In the genomic region with DNA sequence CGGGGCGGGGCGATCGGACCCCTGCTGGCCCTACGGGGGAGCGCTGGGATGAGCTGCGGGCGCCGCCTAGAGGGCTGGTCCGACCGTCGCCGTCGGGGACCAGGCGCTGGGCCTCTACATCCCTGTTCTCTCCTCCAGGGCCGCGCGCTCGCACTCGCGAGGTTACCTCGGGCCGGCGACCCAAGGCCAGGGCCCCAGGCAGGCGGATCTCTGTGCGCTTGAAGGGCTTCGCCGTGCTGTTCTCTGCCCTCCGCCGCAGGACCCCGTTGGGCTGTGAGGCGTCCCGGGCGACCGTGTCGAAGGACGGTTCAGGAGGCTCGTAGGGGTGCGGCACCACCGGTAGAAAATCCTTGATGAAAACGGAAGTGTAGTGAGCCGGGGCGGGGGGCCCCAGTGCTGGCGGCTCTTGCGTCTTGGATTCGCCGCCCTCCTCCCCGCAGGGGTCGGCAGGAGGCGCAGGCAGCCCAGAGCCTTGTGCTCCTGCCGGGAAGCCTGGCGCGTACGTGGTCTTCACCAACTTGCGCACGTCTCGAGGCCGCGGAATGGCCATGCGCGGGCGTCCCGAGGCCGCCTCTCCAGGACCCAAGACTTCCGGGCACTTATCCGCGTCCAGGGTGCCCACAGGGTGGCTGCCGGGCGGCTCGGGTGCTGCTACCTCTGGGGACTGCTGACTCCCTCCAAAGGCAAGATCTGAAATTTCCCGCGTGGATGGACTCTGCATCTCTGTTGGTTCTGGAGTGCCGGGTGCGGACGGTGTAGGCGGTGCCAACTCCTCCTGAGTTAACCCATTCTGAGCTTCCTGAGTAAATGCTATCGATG, we compare ENCODE assay signal across 9 cellular contexts. TPM values are rescaled to one million over a fixed set of nuclear protein-coding genes. Genes with fewer than 3 reads are reported as not detected.
DNase-seq lines count a peak whose midpoint lies in the region; ATAC-seq and TF ChIP-seq lines count a peak whose summit lies in the region.
"Had no signal": no experiment of that assay in that cellular context is flagged by ENCODE, and none has a peak within 500 bp of the region (broad histone marks: within the 10 kb centered on the region; RNA-seq: fewer than 3 reads in every experiment).

No MANE protein-coding gene starts in this region.

- H3K27me3 ChIP-seq in testis = no peaks in the 10 kb centered on the region

- DNase-seq in NCI-H1417 (lab: John Stamatoyannopoulos, UW) (peak; percentile 49 to 69 (median 65)), NCI-H1417 treated with DMSO at 0.1 percent for 48 hours (lab: John Stamatoyannopoulos, UW) (no peak), NCI-H510A (lab: John Stamatoyannopoulos, UW) (peak; percentile 52), epithelial cell of esophagus (ENCODE audit: low read depth) (peak; percentile 80), nephron progenitor cell (peak; percentile 87), testis (peak; percentile 41)
- DNase-seq in activated CD8-positive, alpha-beta memory T cell treated with anti-CD3 and anti-CD28 coated beads for 4 hours (ENCODE audit: low read depth in 2 of 2) = peak; percentile 55 to 56

- H3K4me1 Mint-ChIP-seq in nephron progenitor cell = peaks cover 19% of the 10 kb centered on the region

- peaks cover 8% of the 10 kb centered on the region for H3K4me1 ChIP-seq in testis

- 29 to 36% methylated on average over 39 to 57 of the region's 77 CpGs for WGBS in testis, 2 donors

- ATAC-seq in HG02678 (IDR thresholded peaks at IDR 0.05; ENCODE audit: unreplicated experiment) = peak; percentile 48

- TF ChIP-seq CTCF in epithelial cell of esophagus (IDR thresholded peaks at IDR 0.05; ENCODE audit: insufficient read depth, low read depth, low read length, missing control alignments) = peak; percentile 40
- peak; percentile 64 for TF ChIP-seq CTCF in nephron progenitor cell (IDR thresholded peaks at IDR 0.05)
- TF ChIP-seq CTCF in testis (IDR thresholded peaks at IDR 0.05) = peak; percentile 21 to 24 (median 22)

- intact Hi-C loops in testis (cut with DNase I; ENCODE audit: low total_unique reads) = no loop called here

- H3K36me3 Mint-ChIP-seq in nephron progenitor cell (ENCODE audit: low read depth) = peaks cover 16% of the 10 kb centered on the region

- no peaks in the 10 kb centered on the region for H3K9me3 ChIP-seq in testis

- no peaks in the 10 kb centered on the region for H3K9me3 Mint-ChIP-seq in nephron progenitor cell

- H3K27me3 Mint-ChIP-seq in nephron progenitor cell (ENCODE audit: low read depth, poor library complexity) = peaks cover 66% of the 10 kb centered on the region

- TF ChIP-seq POLR2A in testis (IDR thresholded peaks at IDR 0.05) = no peak

- no peak overlapping the region for H3K27ac Mint-ChIP-seq in nephron progenitor cell

- H3K4me3 ChIP-seq in epithelial cell of esophagus (ENCODE audit: low read length) = peak overlapping the region; percentile 42
- H3K4me3 ChIP-seq in testis = peak overlapping the region; percentile 43 to 59

- H3K4me3 Mint-ChIP-seq in nephron progenitor cell = peak overlapping the region; percentile 81

- H3K27ac ChIP-seq in testis = no peak overlapping the region
- H3K27ac ChIP-seq: C4-2B had no signal

- no peaks in the 10 kb centered on the region for H3K36me3 ChIP-seq in testis (ENCODE audit: low read depth, missing control alignments)

RNA-seq across cellular contexts. Expression of a gene that starts 2.0 kb away (rescaled TPM):
- 1 to 10 TPM; 2.7 to 3.6 TPM for total RNA-seq in testis
- polyA plus RNA-seq in testis (ENCODE audit: insufficient read depth, low read depth, low replicate concordance) = 1.5 TPM

RNA-seq across cellular contexts. Expression of a gene that starts 3.2 kb away (rescaled TPM):
- total RNA-seq in testis = under 1 TPM; 0.31 to 0.94 TPM
- polyA plus RNA-seq in testis (ENCODE audit: insufficient read depth, low read depth, low replicate concordance) = 6.0 TPM

RNA-seq across cellular contexts. Expression of a gene that starts 9.8 kb away (rescaled TPM):
- total RNA-seq in testis = not detected
- polyA plus RNA-seq in testis (ENCODE audit: insufficient read depth, low read depth, low replicate concordance) = 0.34 TPM

RNA-seq across cellular contexts. Expression of a gene that starts 11.0 kb away (rescaled TPM):
- 10 to 100 TPM; 45.2 to 94.6 TPM for total RNA-seq in testis
- 185 TPM for polyA plus RNA-seq in testis (ENCODE audit: insufficient read depth, low read depth, low replicate concordance)

RNA-seq across cellular contexts. Expression of a gene that starts 46.4 kb away (rescaled TPM):
- total RNA-seq in testis = 10 to 100 TPM; 45.0 to 98.3 TPM
- polyA plus RNA-seq in testis (ENCODE audit: insufficient read depth, low read depth, low replicate concordance) = 283 TPM
